Comparison of ENCODE assay signal across 34 cellular contexts in genomic region chr6:39918831-39919230, GRCh38.
"Had no signal": no experiment of that assay in that cellular context is flagged by ENCODE, and none has a peak within 500 bp of the region (broad histone marks: within the 10 kb centered on the region; RNA-seq: fewer than 3 reads in every experiment).

No MANE protein-coding gene starts in this region.

- H3K9me3 ChIP-seq: MG63 had no signal

- H3K36me3 ChIP-seq: MG63 had no signal

- DNase-seq: Karpas-422, Kasumi-1, MG63, MM.1S, MV-4-11, NCI-H1048, NCI-H1092, NCI-H1092 treated with DMSO at 0.1 percent for 48 hours, NCI-H1105, NCI-H1105 treated with DMSO at 0.1 percent for 48 hours, NCI-H1417, NCI-H1417 treated with DMSO at 0.1 percent for 48 hours, NCI-H1436, NCI-H1436 treated with DMSO at 0.1 percent for 48 hours, NCI-H146, NCI-H1694, NCI-H1694 treated with DMSO at 0.1 percent for 48 hours, NCI-H187, NCI-H187 treated with DMSO at 0.1 percent for 48 hours, NCI-H2029, NCI-H2029 treated with DMSO at 0.1 percent for 48 hours, NCI-H2081, NCI-H2081 treated with DMSO at 0.1 percent for 48 hours, NCI-H2107, NCI-H2171, NCI-H2171 treated with DMSO at 0.1 percent for 48 hours, NCI-H2227 treated with DMSO at 0.1 percent for 48 hours, NCI-H226, NCI-H345, NCI-H446, NCI-H446 treated with DMSO at 0.1 percent for 48 hours, NCI-H510A, NCI-H510A treated with DMSO at 0.1 percent for 48 hours, NCI-H524 had no signal

- H3K4me3 ChIP-seq: MG63 had no signal

- H3K27me3 ChIP-seq: MG63 had no signal
